1 cellular context compared by ENCODE assay signal in genomic region chr2:15560988-15561573, GRCh38.
A peak's percentile ranks its signal among the peaks of the same experiment; 100 is the strongest.
TF ChIP-seq lines count a peak whose summit lies in the region.

Gene NBAS (minus strand): TSS chr2:15561334. CDS start chr2:15561304, 30 bp downstream.

TF ChIP-seq in HepG2, 621 proteins besides CTCF, POLR2A, EP300 and RAD21 (continued from another document and continues in another):
- no peak for TF ChIP-seq ZNF75D (CRISPR knock-in tag; IDR thresholded peaks at IDR 0.05; ENCODE audit: borderline replicate concordance)
- TF ChIP-seq ZNF281 (CRISPR knock-in tag; IDR thresholded peaks at IDR 0.05; ENCODE audit: borderline replicate concordance): no peak
- TF ChIP-seq HBP1 (CRISPR knock-in tag; IDR thresholded peaks at IDR 0.05; ENCODE audit: low read depth): peak; percentile 97
- TF ChIP-seq TFDP2 (CRISPR knock-in tag; IDR thresholded peaks at IDR 0.05): no peak
- peak; percentile 51; the same call in 1 of the 2 replicates for TF ChIP-seq HNF1A (IDR thresholded peaks at IDR 0.05; ENCODE audit: low read depth)
- TF ChIP-seq HNF1A (CRISPR knock-in tag; IDR thresholded peaks at IDR 0.05; ENCODE audit: borderline replicate concordance): peak; percentile 80; the same call in 1 of the 2 replicates
- TF ChIP-seq ZNF691 (CRISPR knock-in tag; IDR thresholded peaks at IDR 0.05; ENCODE audit: borderline replicate concordance, low read depth): peak; percentile 84; the same call in 1 of the 2 replicates
- peak; percentile 85; the same call in 1 of the 2 replicates for TF ChIP-seq MIER3 (CRISPR knock-in tag; IDR thresholded peaks at IDR 0.05; ENCODE audit: borderline replicate concordance)
- TF ChIP-seq E2F1 (CRISPR knock-in tag; IDR thresholded peaks at IDR 0.05): no peak
- TF ChIP-seq ZNF18 (CRISPR knock-in tag; IDR thresholded peaks at IDR 0.05; ENCODE audit: insufficient replicate concordance): no peak
- peak; percentile 64 for TF ChIP-seq RBFOX2 (IDR thresholded peaks at IDR 0.05; ENCODE audit: low read depth, low read length)
- no peak for TF ChIP-seq NFAT5 (CRISPR knock-in tag; IDR thresholded peaks at IDR 0.05)
- no peak for TF ChIP-seq ELF4 (CRISPR knock-in tag; IDR thresholded peaks at IDR 0.05; ENCODE audit: borderline replicate concordance)
- no peak for TF ChIP-seq KDM1A (CRISPR knock-in tag; IDR thresholded peaks at IDR 0.05)
- TF ChIP-seq ZNF17 (CRISPR knock-in tag; IDR thresholded peaks at IDR 0.05): no peak
- TF ChIP-seq ZNF552 (CRISPR knock-in tag; IDR thresholded peaks at IDR 0.05; ENCODE audit: borderline replicate concordance): no peak
- peak; percentile 55; the same call in 1 of the 2 replicates for TF ChIP-seq AHDC1 (CRISPR knock-in tag; IDR thresholded peaks at IDR 0.05; ENCODE audit: borderline replicate concordance)
- TF ChIP-seq POGZ (CRISPR knock-in tag; IDR thresholded peaks at IDR 0.05): peak; percentile 91
- no peak for TF ChIP-seq ZNF572 (CRISPR knock-in tag; IDR thresholded peaks at IDR 0.05)
- TF ChIP-seq SETDB1 (CRISPR knock-in tag; IDR thresholded peaks at IDR 0.05; ENCODE audit: borderline replicate concordance): no peak
- 0 out of 2 replicates have a peak, but pooled peaks have one; percentile 48 for TF ChIP-seq PAX8 (CRISPR knock-in tag; IDR thresholded peaks at IDR 0.05; ENCODE audit: borderline replicate concordance)
- TF ChIP-seq NCOA2 (CRISPR knock-in tag; IDR thresholded peaks at IDR 0.05): 0 out of 2 replicates have a peak, but pooled peaks have one; percentile 32
- TF ChIP-seq SMARCE1 (IDR thresholded peaks at IDR 0.05; ENCODE audit: borderline replicate concordance): no peak
- no peak for TF ChIP-seq ZMAT5 (CRISPR knock-in tag; IDR thresholded peaks at IDR 0.05; ENCODE audit: borderline replicate concordance, low read depth)
- peak; percentile 89; the same call in 1 of the 2 replicates for TF ChIP-seq ZZZ3 (CRISPR knock-in tag; IDR thresholded peaks at IDR 0.05; ENCODE audit: borderline replicate concordance)
- no peak for TF ChIP-seq XBP1 (CRISPR knock-in tag; IDR thresholded peaks at IDR 0.05)
